In genomic region chr18:48956378-48956777, GRCh38 we compare ENCODE assay signal across 10 cellular contexts. TPM values are rescaled to one million over a fixed set of nuclear protein-coding genes. Genes with fewer than 3 reads are reported as not detected.
A peak's percentile ranks its signal among the peaks of the same experiment; 100 is the strongest.
DNase-seq lines count a peak whose midpoint lies in the region; ATAC-seq and TF ChIP-seq lines count a peak whose summit lies in the region.
"Had no signal": no experiment of that assay in that cellular context is flagged by ENCODE, and none has a peak within 500 bp of the region (broad histone marks: within the 10 kb centered on the region; RNA-seq: fewer than 3 reads in every experiment).

No MANE protein-coding gene starts in this region.

- peaks cover 54% of the 10 kb centered on the region for H3F3A ChIP-seq in GM23248 (ENCODE audit: insufficient read depth)

- H3K79me2 ChIP-seq in GM23248 (ENCODE audit: insufficient read depth), result peaks cover 17% of the 10 kb centered on the region

- no peaks in the 10 kb centered on the region for H3K36me3 Mint-ChIP-seq in endodermal cell (ENCODE audit: low read depth)

- intact Hi-C loops in right lobe of liver (cut with DNase I) (no loop called here), stomach (cut with DNase I; ENCODE audit: low total_unique reads) (no loop called here), mucosa of descending colon (cut with DNase I, micrococcal nuclease) (no loop called here)

- H3K4me1 ChIP-seq in GM23248 (ENCODE audit: insufficient read depth) (peaks cover 65% of the 10 kb centered on the region), right lobe of liver (no peaks in the 10 kb centered on the region), stomach (peaks cover 17 to 52% (median 26%) of the 10 kb centered on the region in 4 donors), endodermal cell (ENCODE audit: control insufficient read depth, insufficient read depth, low read length) (peaks cover 21% of the 10 kb centered on the region), mucosa of descending colon (ENCODE audit: low read depth) (peaks cover 15% of the 10 kb centered on the region)

- H3K4me3 ChIP-seq in GM23248, result peak overlapping the region; percentile 35
- no peak overlapping the region for H3K4me3 ChIP-seq in brain microvascular endothelial cell (ENCODE audit: low read depth, low read length)
- H3K4me3 ChIP-seq in right lobe of liver, result no peak overlapping the region
- no peak overlapping the region for H3K4me3 ChIP-seq in stomach
- H3K4me3 ChIP-seq in endodermal cell (ENCODE audit: low read length), result no peak overlapping the region
- no peak overlapping the region for H3K4me3 ChIP-seq in mucosa of descending colon

- peaks cover 55% of the 10 kb centered on the region for H3K4me1 Mint-ChIP-seq in endodermal cell

- no peaks in the 10 kb centered on the region for H3K9me3 Mint-ChIP-seq in endodermal cell
- H3K9me3 Mint-ChIP-seq: activated B cell treated with CpG ODN at 0.5 μM for 24 hours had no signal

- ATAC-seq in right lobe of liver, result no peak
- no peak for ATAC-seq in HG03139 (IDR thresholded peaks at IDR 0.05; ENCODE audit: unreplicated experiment)
- ATAC-seq in mucosa of descending colon, result no peak

- H3K4me2 ChIP-seq in GM23248 (ENCODE audit: unreplicated experiment), result peak overlapping the region; percentile 63

- no peaks in the 10 kb centered on the region for H3K9me3 ChIP-seq in GM23248 (ENCODE audit: low read depth)
- H3K9me3 ChIP-seq in right lobe of liver, result no peaks in the 10 kb centered on the region
- H3K9me3 ChIP-seq in stomach, result no peaks in the 10 kb centered on the region
- H3K9me3 ChIP-seq in endodermal cell (ENCODE audit: control insufficient read depth, low read length), result no peaks in the 10 kb centered on the region
- H3K9me3 ChIP-seq in mucosa of descending colon, result no peaks in the 10 kb centered on the region

- H2AFZ ChIP-seq in GM23248, result no peak overlapping the region

- WGBS in GM23248 (ENCODE audit: low coverage in 1 of 2, low lambda C conversion rate in 2 of 2, missing lambda C conversion rate in 2 of 2), 2 experiments, result 0 to 2% methylated on average over 2 of the region's 2 CpGs
- WGBS in right lobe of liver (ENCODE audit: insufficient coverage, low coverage, low lambda C conversion rate, missing lambda C conversion rate), result 76% methylated on average over 2 of the region's 2 CpGs
- WGBS in stomach, 5 donors, result 63 to 83% (median 74%) methylated on average over 2 of the region's 2 CpGs
- 92 to 100% methylated on average over 1 to 2 of the region's 2 CpGs for WGBS in endodermal cell (ENCODE audit: insufficient coverage in 1 of 2, insufficient read length in 1 of 2), 2 experiments

- no peaks in the 10 kb centered on the region for H3K27me3 Mint-ChIP-seq in endodermal cell (ENCODE audit: insufficient read depth)

- in situ Hi-C loops in GM23248 (cut with MboI) (no loop called here), brain microvascular endothelial cell (cut with HindIII; ENCODE audit: low pct_ligation_motif_present, low sequenced_read_pairs) (no loop called here)

- TF ChIP-seq EP300 in stomach (IDR thresholded peaks at IDR 0.05), result no peak

- H3K9ac ChIP-seq in GM23248 (peak overlapping the region; percentile 80), endodermal cell (ENCODE audit: extremely low read depth, low read length, poor library complexity, severe bottlenecking) (no peak overlapping the region)

- no peaks in the 10 kb centered on the region for H4K20me1 ChIP-seq in GM23248 (ENCODE audit: insufficient read depth)

- H3K27ac ChIP-seq in GM23248, result peak overlapping the region; percentile 96
- H3K27ac ChIP-seq in brain microvascular endothelial cell, result peak overlapping the region; percentile 60
- H3K27ac ChIP-seq in right lobe of liver, result peak overlapping the region in 2 of 3 donors; percentile 22 to 24
- peak overlapping the region; percentile 45 to 99 (median 88) for H3K27ac ChIP-seq in stomach
- H3K27ac ChIP-seq in endodermal cell (ENCODE audit: low read depth, low read length), result no peak overlapping the region

- H3K27me3 ChIP-seq in GM23248 (replicated peaks; ENCODE audit: insufficient read depth) (no peaks in the 10 kb centered on the region), brain microvascular endothelial cell (replicated peaks) (no peaks in the 10 kb centered on the region), right lobe of liver (no peaks in the 10 kb centered on the region), stomach (no peaks in the 10 kb centered on the region), endodermal cell (ENCODE audit: control insufficient read depth, insufficient read depth, low read length, poor library complexity, severe bottlenecking) (no peaks in the 10 kb centered on the region)

- DNase-seq in GM23248 (peak; percentile 89), brain microvascular endothelial cell (peak; percentile 40), right lobe of liver (no peak), stomach (no peak), endodermal cell (no peak), mucosa of descending colon (no peak), NCI-H1105 treated with DMSO at 0.1 percent for 48 hours (lab: John Stamatoyannopoulos, UW) (no peak)
- DNase-seq: activated B cell treated with CpG ODN at 0.5 μM for 24 hours; activated naive CD4-positive, alpha-beta T cell treated with anti-CD3 and anti-CD28 coated beads, Interleukin-2, amount 50 U/mL, for 16 hours had no signal

- H3K36me3 ChIP-seq in GM23248 (ENCODE audit: low read depth), result no peaks in the 10 kb centered on the region
- H3K36me3 ChIP-seq in brain microvascular endothelial cell (replicated peaks), result no peaks in the 10 kb centered on the region
- no peaks in the 10 kb centered on the region for H3K36me3 ChIP-seq in right lobe of liver
- H3K36me3 ChIP-seq in stomach, result no peaks in the 10 kb centered on the region
- no peaks in the 10 kb centered on the region for H3K36me3 ChIP-seq in endodermal cell (ENCODE audit: control insufficient read depth, insufficient read depth, low read length)
- H3K36me3 ChIP-seq in mucosa of descending colon (ENCODE audit: low read depth), result no peaks in the 10 kb centered on the region

- no peak overlapping the region for H3K27ac Mint-ChIP-seq in endodermal cell
- H3K27ac Mint-ChIP-seq: activated B cell treated with CpG ODN at 0.5 μM for 24 hours had no signal

- no peak overlapping the region for H3K4me3 Mint-ChIP-seq in endodermal cell
- H3K4me3 Mint-ChIP-seq: activated B cell treated with CpG ODN at 0.5 μM for 24 hours had no signal

- no peak for TF ChIP-seq POLR2A in right lobe of liver (IDR thresholded peaks at IDR 0.05)
- no peak for TF ChIP-seq POLR2A in stomach (IDR thresholded peaks at IDR 0.05)

- no peak for TF ChIP-seq CTCF in brain microvascular endothelial cell (IDR thresholded peaks at IDR 0.05; ENCODE audit: low read depth, low read length, missing control alignments)
- no peak for TF ChIP-seq CTCF in right lobe of liver (IDR thresholded peaks at IDR 0.05)
- TF ChIP-seq CTCF in stomach (IDR thresholded peaks at IDR 0.05), result no peak
- TF ChIP-seq CTCF in endodermal cell (conservative IDR thresholded peaks at IDR 0.05), result no peak
- no peak for TF ChIP-seq CTCF in mucosa of descending colon (IDR thresholded peaks at IDR 0.05)

- H3K9me2 ChIP-seq in GM23248 (ENCODE audit: insufficient read depth), result no peaks in the 10 kb centered on the region

RNA-seq across cellular contexts. Expression of gene SMAD7, which starts 5.6 kb away (rescaled TPM):
- 43.6 and 51.7 TPM in 2 replicates for total RNA-seq in GM23248 (2014; rRNA removed; shearing (Covaris generic))
- 6.8 and 8.4 TPM in 2 replicates for polyA plus RNA-seq in GM23248 (2016; fragmentation: Nextera tagmentation; extraction: Ambion mirVana)
- 10 to 100 TPM in 4 of 6 experiments, 1 to 10 TPM in 2; 8.2 to 13.5 (median 11.0) TPM for total RNA-seq in right lobe of liver
- 100 to 1,000 TPM in 1 of 5 donors, 10 to 100 TPM in 3, 1 to 10 TPM in 1; 7.0 to 123 (median 29.3) TPM for total RNA-seq in stomach
- polyA plus RNA-seq in stomach, result 10 to 100 TPM in 1 of 3 donors, 1 to 10 TPM in 2; 4.5 to 10.1 (median 9.9) TPM
- total RNA-seq in endodermal cell, result 10 to 100 TPM; 52.4 to 67.4 TPM
- 16.5 TPM for polyA plus RNA-seq in endodermal cell (2013, experiment 1 of 2)
- polyA plus RNA-seq in endodermal cell (2013, experiment 2 of 2), result 16.2 TPM
- total RNA-seq in mucosa of descending colon, result 10 to 100 TPM; 22.3 to 67.4 (median 33.1) TPM

Comparison
In these comparisons a context has a peak if more than half of its experiments do, and no peak if none do; other contexts are left out.
1. DNase-seq: peak in GM23248 (single experiment) and brain microvascular endothelial cell (single experiment); none in right lobe of liver (0 of 3), stomach (single experiment), endodermal cell (single experiment), mucosa of descending colon (0 of 3) and NCI-H1105 treated with DMSO at 0.1 percent for 48 hours (single experiment).